Comparison of ENCODE assay signal across 9 cellular contexts in genomic region chr3:183560607-183561006, GRCh38. TPM values are rescaled to one million over a fixed set of nuclear protein-coding genes. Genes with fewer than 3 reads are reported as not detected.
DNase-seq lines count a peak whose midpoint lies in the region; ATAC-seq and TF ChIP-seq lines count a peak whose summit lies in the region.
"Had no signal": no experiment of that assay in that cellular context is flagged by ENCODE, and none has a peak within 500 bp of the region (broad histone marks: within the 10 kb centered on the region; RNA-seq: fewer than 3 reads in every experiment).

No MANE protein-coding gene starts in this region.

- H3K27ac ChIP-seq in OCI-LY3 (ENCODE audit: low read length) (no peak overlapping the region), foreskin keratinocyte (no peak overlapping the region), thyroid gland (no peak overlapping the region), sigmoid colon (no peak overlapping the region)

- no peaks in the 10 kb centered on the region for H4K20me1 ChIP-seq in OCI-LY3 (ENCODE audit: insufficient read depth, low read length)

- H3K4me3 ChIP-seq in OCI-LY3 (ENCODE audit: low read length) = no peak overlapping the region
- H3K4me3 ChIP-seq in thyroid gland (replicated peaks in 1 of 3) = no peak overlapping the region
- H3K4me3 ChIP-seq in sigmoid colon = no peak overlapping the region

- no peak for TF ChIP-seq POLR2A in thyroid gland (IDR thresholded peaks at IDR 0.05)
- no peak for TF ChIP-seq POLR2A in sigmoid colon (IDR thresholded peaks at IDR 0.05)

- H3K4me1 ChIP-seq in OCI-LY3 (ENCODE audit: low read length) (peaks cover 50% of the 10 kb centered on the region), foreskin keratinocyte (no peaks in the 10 kb centered on the region), thyroid gland (no peaks in the 10 kb centered on the region), sigmoid colon (no peaks in the 10 kb centered on the region)

- no peak for TF ChIP-seq EP300 in sigmoid colon (IDR thresholded peaks at IDR 0.05)

- H3K36me3 ChIP-seq in OCI-LY3 (replicated peaks; ENCODE audit: low read depth, low read length) (no peaks in the 10 kb centered on the region), thyroid gland (no peaks in the 10 kb centered on the region), sigmoid colon (no peaks in the 10 kb centered on the region)

- no peak overlapping the region for H2AFZ ChIP-seq in OCI-LY3 (ENCODE audit: low read depth, low read length)

- TF ChIP-seq CTCF in OCI-LY3 (IDR thresholded peaks at IDR 0.05; ENCODE audit: low read depth, low read length) = peak; percentile 71
- peak; percentile 57 for TF ChIP-seq CTCF in foreskin keratinocyte (conservative IDR thresholded peaks at IDR 0.05)
- no peak for TF ChIP-seq CTCF in thyroid gland (IDR thresholded peaks at IDR 0.05)
- TF ChIP-seq CTCF in sigmoid colon (IDR thresholded peaks at IDR 0.05) = no peak

- H3K27me3 ChIP-seq in OCI-LY3 (ENCODE audit: low read depth, low read length) = no peaks in the 10 kb centered on the region
- no peaks in the 10 kb centered on the region for H3K27me3 ChIP-seq in foreskin keratinocyte
- H3K27me3 ChIP-seq in thyroid gland = no peaks in the 10 kb centered on the region
- H3K27me3 ChIP-seq in sigmoid colon = no peaks in the 10 kb centered on the region

- H3K79me2 ChIP-seq in OCI-LY3 (ENCODE audit: low read length) = no peaks in the 10 kb centered on the region

- no peak overlapping the region for H3K9ac ChIP-seq in OCI-LY3 (ENCODE audit: low read length)

- intact Hi-C loops in thyroid gland (cut with DNase I) = no loop called here
- intact Hi-C loops in sigmoid colon (cut with DNase I) = no loop called here

- H3K4me2 ChIP-seq in OCI-LY3 (ENCODE audit: low read length) = no peak overlapping the region

- in situ Hi-C loops in ACHN (cut with HindIII; ENCODE audit: low pct_ligation_motif_present, low pct_unique_long_range_greater_than_20kb, low sequenced_read_pairs) = no loop called here

- WGBS in thyroid gland, 2 donors = 88 to 91% methylated on average over 8 to 9 of the region's 9 CpGs
- WGBS in sigmoid colon, 2 donors = 83 to 84% methylated on average over 9 of the region's 9 CpGs

- H3K9me3 ChIP-seq in OCI-LY3 (ENCODE audit: insufficient read depth, low read length) (no peaks in the 10 kb centered on the region), thyroid gland (no peaks in the 10 kb centered on the region), sigmoid colon (no peaks in the 10 kb centered on the region)

- ATAC-seq in foreskin keratinocyte = no peak
- no peak for ATAC-seq in GM19351 (IDR thresholded peaks at IDR 0.05; ENCODE audit: unreplicated experiment)

- DNase-seq in ACHN (peak; percentile 13), GF-D8 (lab: John Stamatoyannopoulos, UW) (peak; percentile 17), foreskin keratinocyte (peak in 1 of 2 donors; percentile 33), thyroid gland (no peak), sigmoid colon (no peak), cerebellar nuclear complex (lab: John Stamatoyannopoulos, UW) (no peak)
- DNase-seq: activated CD4-positive, CD25-positive, alpha-beta regulatory T cell treated with anti-CD3 and anti-CD28 coated beads, Interleukin-2, amount 50 U/mL, for 72 hours had no signal

RNA-seq across cellular contexts. Expression of gene KLHL6, which starts 5.1 kb away (rescaled TPM):
- total RNA-seq in foreskin keratinocyte = 0.03 and 0.11 TPM in 2 replicates
- polyA plus RNA-seq in foreskin keratinocyte = 0.02 and 0.06 TPM in 2 replicates
- total RNA-seq in thyroid gland = 1 to 10 TPM in 3 of 4 donors, under 1 TPM in 1; 0.67 to 2.7 (median 1.0) TPM
- 1 to 10 TPM in 3 of 4 donors, under 1 TPM in 1; 0.82 to 2.0 (median 1.4) TPM for total RNA-seq in sigmoid colon
- 10 to 100 TPM in 1 of 3 donors, under 1 TPM in 2; under 0.01 to 10.3 (median 0.69) TPM for polyA plus RNA-seq in sigmoid colon

Comparison
In these comparisons a context has a peak if more than half of its experiments do, and no peak if none do; other contexts are left out.
1. DNase-seq: peak in ACHN (single experiment) and GF-D8 (single experiment); none in thyroid gland (0 of 2), sigmoid colon (single experiment) and cerebellar nuclear complex (0 of 2).
2. CTCF ChIP-seq: peak in OCI-LY3 (single experiment) and foreskin keratinocyte (single experiment); none in thyroid gland (0 of 6) and sigmoid colon (0 of 4).